22 cellular contexts compared by ENCODE assay signal in the genomic region with DNA sequence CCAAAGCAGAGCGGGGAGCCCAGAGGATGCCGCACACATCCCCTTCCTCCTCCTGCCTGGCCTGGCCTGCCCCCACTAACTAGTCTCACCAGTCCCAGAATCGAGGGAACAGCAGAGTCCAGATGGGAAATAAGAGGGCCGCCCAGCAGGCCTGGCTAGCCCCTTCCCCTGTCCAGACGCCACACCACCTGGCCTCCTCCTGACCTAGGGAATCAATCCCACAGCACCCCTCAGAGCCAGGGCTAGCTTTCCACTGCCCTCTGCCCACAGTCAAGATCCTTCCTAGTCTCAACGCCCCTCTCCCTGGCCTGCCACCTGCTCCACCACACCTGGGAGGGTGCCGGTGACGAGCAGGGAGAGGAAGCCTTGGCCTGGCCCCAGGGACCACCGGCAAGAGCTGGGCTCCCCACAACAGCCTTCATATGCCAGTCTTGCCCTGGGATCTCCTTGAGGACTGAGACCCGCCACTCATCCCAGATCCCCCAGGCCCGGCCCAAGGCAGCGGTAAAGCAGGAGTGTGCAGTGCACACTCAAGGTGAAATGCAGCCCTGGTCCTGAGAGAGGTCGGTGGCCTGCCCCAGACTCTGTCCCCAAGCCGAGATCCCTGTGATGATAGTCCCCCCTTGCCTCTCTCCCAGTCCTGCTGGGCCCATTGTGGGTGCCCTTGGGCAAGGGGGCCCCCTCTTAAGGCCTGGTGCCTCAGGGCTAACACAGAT. TPM values are rescaled to one million over a fixed set of nuclear protein-coding genes. Genes with fewer than 3 reads are reported as not detected.
DNase-seq lines count a peak whose midpoint lies in the region; ATAC-seq, FAIRE-seq and TF ChIP-seq lines count a peak whose summit lies in the region.
"Had no signal": no experiment of that assay in that cellular context is flagged by ENCODE, and none has a peak within 500 bp of the region (broad histone marks: within the 10 kb centered on the region; RNA-seq: fewer than 3 reads in every experiment).

No MANE protein-coding gene starts in this region.

- H3K27ac Mint-ChIP-seq in H9 (peak overlapping the region in 2 of 3 experiments; percentile 19 to 56; a peak in 2 of 7 replicates), T-helper 17 cell (peak overlapping the region; percentile 73)
- H3K27ac Mint-ChIP-seq in stimulated activated effector memory CD8-positive, alpha-beta T cell treated with anti-CD3 and anti-CD28 coated beads, Interleukin-12 subunit alpha, Interleukin-12 subunit beta, amount 100 ng/mL, for 72 hours = peak overlapping the region; percentile 34
- H3K27ac Mint-ChIP-seq in activated T-cell treated with anti-CD3 and anti-CD28 coated beads, Interleukin-2, amount 50 U/mL, for 24 hours = no peak overlapping the region
- H3K27ac Mint-ChIP-seq: activated B cell treated with CpG ODN at 0.5 μM for 24 hours; activated naive CD8-positive, alpha-beta T cell treated with anti-CD3 and anti-CD28 coated beads, Interleukin-2, amount 50 U/mL, for 24 hours had no signal

- DNase-seq in H9 = no peak
- DNase-seq in T-helper 17 cell = no peak
- DNase-seq in fibroblast of lung (ENCODE audit: low read depth in 2 of 2) = no peak
- DNase-seq in stimulated activated effector memory CD8-positive, alpha-beta T cell treated with anti-CD3 and anti-CD28 coated beads, Interleukin-12 subunit alpha, Interleukin-12 subunit beta, amount 100 ng/mL, for 72 hours (ENCODE audit: low spot score in 2 of 2) = no peak
- no peak for DNase-seq in activated T-cell treated with anti-CD3 and anti-CD28 coated beads, Interleukin-2, amount 50 U/mL, for 24 hours
- no peak for DNase-seq in D721Med (ENCODE audit: insufficient read length, low spot score)
- DNase-seq in posterior vena cava (ENCODE audit: low spot score) = no peak
- DNase-seq: activated B cell treated with CpG ODN at 0.5 μM for 24 hours; activated CD4-positive, alpha-beta T cell treated with anti-CD3 and anti-CD28 coated beads, Interleukin-2, amount 50 U/mL, for 48 hours; activated effector memory CD4-positive, alpha-beta T cell treated with Interleukin-2 at 50 U/mL for 16 hours; activated naive CD8-positive, alpha-beta T cell treated with anti-CD3 and anti-CD28 coated beads, Interleukin-2, amount 50 U/mL, for 24 hours; body of pancreas; DMS79; effector memory CD8-positive, alpha-beta T cell; esophagus squamous epithelium; Karpas-422; NCI-H1694; NCI-H69; T-helper 9 cell had no signal

- peaks cover 6 to 30% of the 10 kb centered on the region in 2 experiments for H3K4me1 Mint-ChIP-seq in H9
- H3K4me1 Mint-ChIP-seq in T-helper 17 cell = peaks cover 2% of the 10 kb centered on the region
- peaks cover 17% of the 10 kb centered on the region for H3K4me1 Mint-ChIP-seq in stimulated activated effector memory CD8-positive, alpha-beta T cell treated with anti-CD3 and anti-CD28 coated beads, Interleukin-12 subunit alpha, Interleukin-12 subunit beta, amount 100 ng/mL, for 72 hours
- peaks cover 2% of the 10 kb centered on the region for H3K4me1 Mint-ChIP-seq in activated T-cell treated with anti-CD3 and anti-CD28 coated beads, Interleukin-2, amount 50 U/mL, for 24 hours (ENCODE audit: low read depth)
- H3K4me1 Mint-ChIP-seq: activated B cell treated with CpG ODN at 0.5 μM for 24 hours had no signal

- H3K27me3 ChIP-seq in H9 (ENCODE audit: insufficient read depth, low read length) (no peaks in the 10 kb centered on the region), fibroblast of lung (ENCODE audit: control insufficient read depth, insufficient read depth, low read length) (no peaks in the 10 kb centered on the region)
- H3K27me3 ChIP-seq: body of pancreas, esophagus squamous epithelium, upper lobe of left lung had no signal

- WGBS in H9 (ENCODE audit: extremely low coverage, insufficient read length, low lambda C conversion rate) = no CpG with 5 or more reads among the region's 14 CpGs

- H3K4me3 Mint-ChIP-seq in H9 (0 out of 5 replicates have a peak overlapping the region, but pooled peaks of 1 of the 2 experiments have one; percentile 9), T-helper 17 cell (no peak overlapping the region)
- no peak overlapping the region for H3K4me3 Mint-ChIP-seq in stimulated activated effector memory CD8-positive, alpha-beta T cell treated with anti-CD3 and anti-CD28 coated beads, Interleukin-12 subunit alpha, Interleukin-12 subunit beta, amount 100 ng/mL, for 72 hours
- H3K4me3 Mint-ChIP-seq in activated T-cell treated with anti-CD3 and anti-CD28 coated beads, Interleukin-2, amount 50 U/mL, for 24 hours = no peak overlapping the region
- H3K4me3 Mint-ChIP-seq: activated B cell treated with CpG ODN at 0.5 μM for 24 hours; activated naive CD8-positive, alpha-beta T cell treated with anti-CD3 and anti-CD28 coated beads, Interleukin-2, amount 50 U/mL, for 24 hours; effector memory CD8-positive, alpha-beta T cell had no signal

- no peak overlapping the region for H3K18ac ChIP-seq in H9 (ENCODE audit: insufficient read length, low read depth, low read length)

- no peak overlapping the region for H4K8ac ChIP-seq in H9 (replicated peaks; ENCODE audit: insufficient read length, low read depth, low read length)

- no peaks in the 10 kb centered on the region for H3K9me3 Mint-ChIP-seq in H9
- no peaks in the 10 kb centered on the region for H3K9me3 Mint-ChIP-seq in stimulated activated effector memory CD8-positive, alpha-beta T cell treated with anti-CD3 and anti-CD28 coated beads, Interleukin-12 subunit alpha, Interleukin-12 subunit beta, amount 100 ng/mL, for 72 hours
- H3K9me3 Mint-ChIP-seq in activated T-cell treated with anti-CD3 and anti-CD28 coated beads, Interleukin-2, amount 50 U/mL, for 24 hours = no peaks in the 10 kb centered on the region
- H3K9me3 Mint-ChIP-seq: activated B cell treated with CpG ODN at 0.5 μM for 24 hours; activated naive CD8-positive, alpha-beta T cell treated with anti-CD3 and anti-CD28 coated beads, Interleukin-2, amount 50 U/mL, for 24 hours; effector memory CD8-positive, alpha-beta T cell had no signal

- no peaks in the 10 kb centered on the region for H3K79me2 ChIP-seq in H9 (ENCODE audit: insufficient read depth, low read length)
- H3K79me2 ChIP-seq in fibroblast of lung (ENCODE audit: control insufficient read depth, insufficient read depth, low read length) = no peaks in the 10 kb centered on the region

- peaks cover 3% of the 10 kb centered on the region for H4K20me1 ChIP-seq in H9 (ENCODE audit: control insufficient read depth, insufficient read depth, insufficient read length)
- no peaks in the 10 kb centered on the region for H4K20me1 ChIP-seq in fibroblast of lung (ENCODE audit: control insufficient read depth, extremely low read depth, insufficient read depth, low read length)

- no peak overlapping the region for H3K4me2 ChIP-seq in H9 (ENCODE audit: insufficient read depth, insufficient read length, low read length)
- no peak overlapping the region for H3K4me2 ChIP-seq in fibroblast of lung (ENCODE audit: extremely low read depth, insufficient read depth, low read length)

- no peak overlapping the region for H3T11ph ChIP-seq in H9 (ENCODE audit: low read length)

- H2BK5ac ChIP-seq in H9 (ENCODE audit: insufficient read length, low read length) = no peak overlapping the region

- H3K23me2 ChIP-seq in H9 (ENCODE audit: insufficient read length, low read depth, low read length, poor library complexity, severe bottlenecking) = no peaks in the 10 kb centered on the region

- no peak overlapping the region for H2BK15ac ChIP-seq in H9 (ENCODE audit: low read depth, low read length)

- ATAC-seq in T-helper 17 cell (no peak), GM21515 (IDR thresholded peaks at IDR 0.05; ENCODE audit: unreplicated experiment) (no peak)
- ATAC-seq in stimulated activated effector memory CD8-positive, alpha-beta T cell treated with anti-CD3 and anti-CD28 coated beads, Interleukin-12 subunit alpha, Interleukin-12 subunit beta, amount 100 ng/mL, for 72 hours = no peak
- ATAC-seq: effector memory CD8-positive, alpha-beta T cell had no signal

- H3K4me1 ChIP-seq in H9 (ENCODE audit: insufficient read depth, low read length) (peaks cover 4% of the 10 kb centered on the region; the same call in 1 of the 2 replicates), fibroblast of lung (ENCODE audit: control insufficient read depth, extremely low read depth, insufficient read depth, low read length) (peaks cover 7% of the 10 kb centered on the region)
- H3K4me1 ChIP-seq: body of pancreas, psoas muscle, upper lobe of left lung had no signal

- H2BK12ac ChIP-seq in H9 (ENCODE audit: insufficient read length, low read depth, low read length) = no peak overlapping the region

- H2AFZ ChIP-seq in H9 (ENCODE audit: low read length) (no peak overlapping the region), fibroblast of lung (ENCODE audit: low read length) (no peak overlapping the region)

- H4K5ac ChIP-seq in H9 (ENCODE audit: insufficient read length, low read depth, low read length) = no peak overlapping the region

- FAIRE-seq in D721Med (lab: Jason Lieb, UNC) = no peak

- no peak overlapping the region for H3K14ac ChIP-seq in H9 (ENCODE audit: insufficient read depth, low read length)

- no peaks in the 10 kb centered on the region for H3K79me1 ChIP-seq in H9 (ENCODE audit: insufficient read depth, low read depth, low read length, poor library complexity, severe bottlenecking)

- no peak overlapping the region for H2BK120ac ChIP-seq in H9 (ENCODE audit: low read depth, low read length, poor library complexity, severe bottlenecking)

- peaks cover 4 to 5% (median 5%) of the 10 kb centered on the region in 3 experiments; a peak in 3 of 7 replicates for H3K36me3 Mint-ChIP-seq in H9 (ENCODE audit: insufficient read depth in 1 of 3, low read depth in 3 of 3)
- H3K36me3 Mint-ChIP-seq in T-helper 17 cell (ENCODE audit: low read depth) = no peaks in the 10 kb centered on the region
- peaks cover 6% of the 10 kb centered on the region for H3K36me3 Mint-ChIP-seq in stimulated activated effector memory CD8-positive, alpha-beta T cell treated with anti-CD3 and anti-CD28 coated beads, Interleukin-12 subunit alpha, Interleukin-12 subunit beta, amount 100 ng/mL, for 72 hours
- peaks cover 4% of the 10 kb centered on the region for H3K36me3 Mint-ChIP-seq in activated T-cell treated with anti-CD3 and anti-CD28 coated beads, Interleukin-2, amount 50 U/mL, for 24 hours (ENCODE audit: low read depth)

- no peak overlapping the region for H4K91ac ChIP-seq in H9 (ENCODE audit: insufficient read length, low read depth, low read length)

- no peak for TF ChIP-seq CTCF in H9 (conservative IDR thresholded peaks at IDR 0.05)
- TF ChIP-seq CTCF in fibroblast of lung (conservative IDR thresholded peaks at IDR 0.05 in 1 of 2, IDR thresholded peaks at IDR 0.05 in 1 of 2; ENCODE audit: low read depth in 1 of 2, low read length in 2 of 2) = no peak
- no peak for TF ChIP-seq CTCF in D721Med (IDR thresholded peaks at IDR 0.05; ENCODE audit: insufficient read depth, missing control alignments)

- no peaks in the 10 kb centered on the region; the same call in 1 of the 2 replicates for H3K27me3 Mint-ChIP-seq in H9 (ENCODE audit: low read depth)
- no peaks in the 10 kb centered on the region for H3K27me3 Mint-ChIP-seq in T-helper 17 cell
- no peaks in the 10 kb centered on the region for H3K27me3 Mint-ChIP-seq in activated T-cell treated with anti-CD3 and anti-CD28 coated beads, Interleukin-2, amount 50 U/mL, for 24 hours
- H3K27me3 Mint-ChIP-seq: activated B cell treated with CpG ODN at 0.5 μM for 24 hours; activated naive CD8-positive, alpha-beta T cell treated with anti-CD3 and anti-CD28 coated beads, Interleukin-2, amount 50 U/mL, for 24 hours; effector memory CD8-positive, alpha-beta T cell had no signal

- no peak overlapping the region for H2AK5ac ChIP-seq in H9 (ENCODE audit: insufficient read length, low read length)

- no peak overlapping the region for H2BK20ac ChIP-seq in H9 (ENCODE audit: low read depth, low read length, poor library complexity, severe bottlenecking)

- no peak overlapping the region for H3K4ac ChIP-seq in H9 (ENCODE audit: low read depth, low read length)

- H3K36me3 ChIP-seq in fibroblast of lung (ENCODE audit: control insufficient read depth, insufficient read depth, low read length) = peaks cover 19% of the 10 kb centered on the region

- H3K27ac ChIP-seq in H9 (ENCODE audit: insufficient read length, low read depth, low read length) = no peak overlapping the region
- peak overlapping the region; percentile 43 for H3K27ac ChIP-seq in fibroblast of lung (ENCODE audit: insufficient read depth, low read length)
- H3K27ac ChIP-seq: esophagus squamous epithelium, psoas muscle had no signal

- H3K9ac ChIP-seq in H9 (ENCODE audit: extremely low read depth, insufficient read length, low read length) = no peak overlapping the region
- H3K9ac ChIP-seq in fibroblast of lung (ENCODE audit: insufficient read depth, low read length) = no peak overlapping the region

- intact Hi-C loops in posterior vena cava (cut with DNase I) = loop anchor here in 1 of 2 donors (10.0 kb wide), 1 partner anchor 231 kb away; no protein-coding TSS in a partner anchor

- H3K4me3 ChIP-seq in fibroblast of lung (replicated peaks in 1 of 4; ENCODE audit: control extremely low read depth in 1 of 4, insufficient read depth in 1 of 4, low read depth in 3 of 4, low read length in 4 of 4) = no peak overlapping the region
- H3K4me3 ChIP-seq: body of pancreas, esophagus squamous epithelium, psoas muscle, upper lobe of left lung had no signal

- H3K9me3 ChIP-seq in H9 (ENCODE audit: control insufficient read depth, low read depth, low read length) = no peaks in the 10 kb centered on the region
- no peaks in the 10 kb centered on the region for H3K9me3 ChIP-seq in T-helper 17 cell (ENCODE audit: control insufficient read depth, low read length, poor library complexity, severe bottlenecking)
- no peaks in the 10 kb centered on the region for H3K9me3 ChIP-seq in fibroblast of lung (ENCODE audit: control insufficient read depth, insufficient read depth, low read depth, low read length)
- H3K9me3 ChIP-seq: body of pancreas, esophagus squamous epithelium, psoas muscle, upper lobe of left lung had no signal

- H3K23ac ChIP-seq in H9 (ENCODE audit: insufficient read length, low read depth, low read length) = no peak overlapping the region

- H3K56ac ChIP-seq in H9 (ENCODE audit: insufficient read length, low read depth, low read length) = no peak overlapping the region

RNA-seq across cellular contexts. Expression of gene KATNB1, which starts 27.9 kb away (rescaled TPM):
- total RNA-seq in H9 (2021) (25.7 and 29.9 TPM in 2 replicates), T-helper 17 cell (10 to 100 TPM; 24.3 to 27.3 TPM), fibroblast of lung (11.0 and 15.2 TPM in 2 replicates), posterior vena cava (10 to 100 TPM in 1 of 2 donors, 1 to 10 TPM in 1; 9.1 to 12.8 TPM)
- polyA plus RNA-seq in fibroblast of lung = 6.7 and 9.5 TPM in 2 replicates
- 10.3 and 14.8 TPM in 2 replicates for polyA plus RNA-seq in fibroblast of lung (2012)
- 21.2 and 28.2 TPM in 2 replicates for polyA minus RNA-seq in fibroblast of lung (ENCODE audit: low replicate concordance)

RNA-seq across cellular contexts. Expression of gene KIFC3, which starts 38.8 kb away (rescaled TPM):
- 3.5 and 5.0 TPM in 2 replicates for total RNA-seq in H9 (2021)
- total RNA-seq in T-helper 17 cell = 10 to 100 TPM in 1 of 2 donors, under 1 TPM in 1; 0.70 to 15.2 TPM
- 30.3 and 44.9 TPM in 2 replicates for total RNA-seq in fibroblast of lung
- polyA plus RNA-seq in fibroblast of lung = 13.8 and 17.8 TPM in 2 replicates
- polyA plus RNA-seq in fibroblast of lung (2012) = 20.3 and 31.8 TPM in 2 replicates
- 41.5 and 58.1 TPM in 2 replicates for polyA minus RNA-seq in fibroblast of lung (ENCODE audit: low replicate concordance)
- 10 to 100 TPM; 63.9 to 67.7 TPM for total RNA-seq in posterior vena cava
